Comparison of ENCODE assay signal across 27 cellular contexts in genomic region chr4:37689353-37689752, GRCh38. TPM values are rescaled to one million over a fixed set of nuclear protein-coding genes. Genes with fewer than 3 reads are reported as not detected.
A peak's percentile ranks its signal among the peaks of the same experiment; 100 is the strongest.
DNase-seq lines count a peak whose midpoint lies in the region; ATAC-seq and TF ChIP-seq lines count a peak whose summit lies in the region.
"Had no signal": no experiment of that assay in that cellular context is flagged by ENCODE, and none has a peak within 500 bp of the region (broad histone marks: within the 10 kb centered on the region; RNA-seq: fewer than 3 reads in every experiment).

No MANE protein-coding gene starts in this region.

- H3K9ac ChIP-seq in GM23248 (no peak overlapping the region), adipocyte (ENCODE audit: low read length) (no peak overlapping the region)
- H3K9ac ChIP-seq: KMS-11, parathyroid adenoma had no signal

- H3K27ac ChIP-seq in GM23248: no peak overlapping the region
- H3K27ac ChIP-seq: brain microvascular endothelial cell, KMS-11, left lung, parathyroid adenoma, right atrium auricular region, suprapubic skin had no signal

- POLR2A ChIA-PET in T-cell (lab: Charles Lee): no interaction called here

- H3K36me3 ChIP-seq in GM23248 (ENCODE audit: low read depth) (no peaks in the 10 kb centered on the region), adipocyte (ENCODE audit: control insufficient read depth, insufficient read depth, low read length, severe bottlenecking) (no peaks in the 10 kb centered on the region), H7 (replicated peaks; ENCODE audit: control insufficient read depth, insufficient read depth, low read length) (no peaks in the 10 kb centered on the region)
- H3K36me3 ChIP-seq: left lung, right atrium auricular region, suprapubic skin had no signal

- H3K27me3 Mint-ChIP-seq in T-cell: no peaks in the 10 kb centered on the region

- CTCF ChIA-PET in T-cell (lab: Charles Lee): interaction anchor here in 1 of 2 donors (1.0 kb wide), 1 partner anchor 49 kb away, joined by 3 read pairs; no protein-coding TSS in a partner anchor

- no peak overlapping the region for H3K4me3 Mint-ChIP-seq in T-cell
- H3K4me3 Mint-ChIP-seq: activated CD4-positive, alpha-beta memory T cell treated with anti-CD3 and anti-CD28 coated beads, Interleukin-2, amount 10 ng/mL, durations not matched to agents 7 days and 5 days; activated naive CD4-positive, alpha-beta T cell treated with anti-CD3 and anti-CD28 coated beads for 36 hours; activated T-helper 1 cell treated with anti-CD3 and anti-CD28 coated beads, Interleukin-12 subunit alpha, Interleukin-12 subunit beta, Interleukin-2, Interleukin-4 antibody, amounts not matched to agents 30 ng/mL and 10 ng/mL and 1 ng/mL, durations not matched to agents 14 hours and 24 hours and 36 hours; memory B cell had no signal

- no peak overlapping the region for H3K4me2 ChIP-seq in GM23248 (ENCODE audit: unreplicated experiment)
- H3K4me2 ChIP-seq: KMS-11 had no signal

- H3K9me3 Mint-ChIP-seq in T-cell: peaks cover 3 to 4% (median 4%) of the 10 kb centered on the region in 3 donors

- peaks cover 7% of the 10 kb centered on the region for H3K79me2 ChIP-seq in GM23248 (ENCODE audit: insufficient read depth)
- H3K79me2 ChIP-seq: parathyroid adenoma had no signal

- H2AFZ ChIP-seq in GM23248: no peak overlapping the region
- H2AFZ ChIP-seq: parathyroid adenoma had no signal

- H3F3A ChIP-seq in GM23248 (ENCODE audit: insufficient read depth): peaks cover 29% of the 10 kb centered on the region

- in situ Hi-C loops in GM23248 (cut with MboI): no loop called here

- no peaks in the 10 kb centered on the region for H4K20me1 ChIP-seq in GM23248 (ENCODE audit: insufficient read depth)

- H3K27ac Mint-ChIP-seq in T-cell: no peak overlapping the region
- H3K27ac Mint-ChIP-seq: activated CD4-positive, alpha-beta memory T cell treated with anti-CD3 and anti-CD28 coated beads, Interleukin-2, amount 10 ng/mL, durations not matched to agents 7 days and 5 days; activated naive CD4-positive, alpha-beta T cell treated with anti-CD3 and anti-CD28 coated beads for 36 hours; activated T-helper 1 cell treated with anti-CD3 and anti-CD28 coated beads, Interleukin-12 subunit alpha, Interleukin-12 subunit beta, Interleukin-2, Interleukin-4 antibody, amounts not matched to agents 30 ng/mL and 10 ng/mL and 1 ng/mL, durations not matched to agents 14 hours and 24 hours and 36 hours; memory B cell had no signal

- H3K4me1 ChIP-seq in GM23248 (ENCODE audit: insufficient read depth): peaks cover 22% of the 10 kb centered on the region
- peaks cover 18% of the 10 kb centered on the region for H3K4me1 ChIP-seq in adipocyte (ENCODE audit: control insufficient read depth, insufficient read depth, low read length)
- H3K4me1 ChIP-seq: parathyroid adenoma had no signal

- H3K27me3 ChIP-seq in GM23248 (replicated peaks; ENCODE audit: insufficient read depth): no peaks in the 10 kb centered on the region
- no peaks in the 10 kb centered on the region for H3K27me3 ChIP-seq in adipocyte (replicated peaks; ENCODE audit: control insufficient read depth, insufficient read depth, low read length)
- H3K27me3 ChIP-seq in H7 (ENCODE audit: control insufficient read depth, insufficient read depth, low read length): peaks cover 2% of the 10 kb centered on the region; the same call in 1 of the 2 replicates
- H3K27me3 ChIP-seq: brain microvascular endothelial cell, left lung, right atrium auricular region, suprapubic skin had no signal

- H3K4me1 Mint-ChIP-seq in T-cell: peaks cover 12 to 16% (median 15%) of the 10 kb centered on the region in 3 donors

- ATAC-seq in T-cell (replicated peaks in 1 of 4): no peak
- ATAC-seq: left lung had no signal

- H3K4me3 ChIP-seq in AG10803 (ENCODE audit: low read length) (no peak overlapping the region), GM23248 (no peak overlapping the region), adipocyte (ENCODE audit: low read length) (no peak overlapping the region), H7 (ENCODE audit: insufficient read depth, low read depth, low read length) (no peak overlapping the region)
- H3K4me3 ChIP-seq: left lung, right atrium auricular region, suprapubic skin had no signal

- TF ChIP-seq CTCF in AG10803 (conservative IDR thresholded peaks at IDR 0.05; ENCODE audit: low read length): no peak

- DNase-seq in AG10803 (ENCODE audit: low read depth) (peak; percentile 46), GM23248 (peak; percentile 20), adipocyte (ENCODE audit: low read depth) (peak; percentile 78), iPS-NIHi11 (ENCODE audit: low spot score) (peak; percentile 14), T-cell (no peak), H7 (no peak), islet precursor cell (no peak)
- DNase-seq: activated CD4-positive, alpha-beta memory T cell treated with anti-CD3 and anti-CD28 coated beads, Interleukin-2, amount 10 ng/mL, durations not matched to agents 7 days and 5 days; activated CD8-positive, alpha-beta memory T cell treated with anti-CD3 and anti-CD28 coated beads, Interleukin-2, amount 50 U/mL, for 4 hours; activated naive CD4-positive, alpha-beta T cell treated with anti-CD3 and anti-CD28 coated beads for 36 hours; amniotic stem cell; brain microvascular endothelial cell; DMS153; HCEC 1CT; left lung; MM.1S; NCI-H1436 treated with DMSO at 0.1 percent for 48 hours; NCI-H2081 treated with DMSO at 0.1 percent for 48 hours; NCI-H446; stimulated activated CD4-positive, alpha-beta T cell treated with anti-CD3 and anti-CD28 coated beads, Interleukin-1b, Interleukin-23, amount 100 ng/mL, for 48 hours; stimulated activated naive CD4-positive, alpha-beta T cell treated with Interleukin-2 at 50 U/mL for 16 hours had no signal

- no peaks in the 10 kb centered on the region for H3K9me3 ChIP-seq in GM23248 (ENCODE audit: low read depth)
- H3K9me3 ChIP-seq in adipocyte (ENCODE audit: control insufficient read depth, low read length): peaks cover 5% of the 10 kb centered on the region
- H3K9me3 ChIP-seq: right atrium auricular region, suprapubic skin had no signal

- no peaks in the 10 kb centered on the region for H3K9me2 ChIP-seq in GM23248 (ENCODE audit: insufficient read depth)

- peaks cover 3% of the 10 kb centered on the region for H3K36me3 Mint-ChIP-seq in T-cell

RNA-seq across cellular contexts. Expression of gene RELL1, which starts 3.2 kb away (rescaled TPM):
- 39.2 and 42.5 TPM in 2 replicates for total RNA-seq in GM23248 (2014; rRNA removed; shearing (Covaris generic))
- 7.7 TPM in 2 replicates for polyA plus RNA-seq in GM23248 (2016; fragmentation: Nextera tagmentation; extraction: Ambion mirVana)
- total RNA-seq in T-cell: 10 to 100 TPM; 21.6 to 30.1 (median 25.9) TPM
- total RNA-seq in H7 (2014; rRNA removed; shearing (Covaris generic)): 19.1 and 25.2 TPM in 2 replicates

Comparison
In these comparisons a context has a peak if more than half of its experiments do, and no peak if none do; other contexts are left out.
1. DNase-seq: peak in AG10803 (single experiment), GM23248 (single experiment), adipocyte (single experiment) and iPS-NIHi11 (single experiment); none in T-cell (0 of 34), H7 (single experiment) and islet precursor cell (single experiment).